13 cellular contexts compared by ENCODE assay signal in the genomic region with DNA sequence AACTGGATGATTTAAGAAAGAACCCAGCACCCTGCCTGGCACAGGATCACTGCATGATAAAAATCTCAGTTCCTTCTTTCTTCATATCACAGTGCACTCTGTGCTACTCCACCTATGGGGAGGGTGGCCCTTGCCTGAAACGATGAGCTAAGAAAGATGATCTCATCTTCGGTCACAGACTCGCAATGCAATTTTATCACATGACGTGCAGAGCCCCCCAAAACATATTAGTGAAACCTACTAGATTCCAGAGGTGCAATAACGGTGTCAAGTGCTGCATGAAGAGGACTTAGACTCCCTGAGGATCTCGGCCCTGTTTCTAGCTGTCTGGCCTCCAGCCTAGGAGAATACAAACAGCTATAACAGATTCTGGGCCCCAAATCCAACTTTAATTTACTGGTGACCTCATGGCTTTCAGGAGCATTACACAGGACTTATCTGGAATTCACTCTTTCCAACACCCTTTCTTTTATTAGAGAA.
DNase-seq lines count a peak whose midpoint lies in the region; ATAC-seq, FAIRE-seq and TF ChIP-seq lines count a peak whose summit lies in the region.
"Had no signal": no experiment of that assay in that cellular context is flagged by ENCODE, and none has a peak within 500 bp of the region (broad histone marks: within the 10 kb centered on the region; RNA-seq: fewer than 3 reads in every experiment).

No MANE protein-coding gene starts in this region.

- no peak for TF ChIP-seq CTCF in nephron (IDR thresholded peaks at IDR 0.05; ENCODE audit: unreplicated experiment in 3 of 3)

- peak; percentile 63 for ATAC-seq in GM21423 (IDR thresholded peaks at IDR 0.05; ENCODE audit: unreplicated experiment)
- peak; percentile 61 for ATAC-seq in HG03439 (IDR thresholded peaks at IDR 0.05; ENCODE audit: unreplicated experiment)
- no peak for ATAC-seq in HG02852 (IDR thresholded peaks at IDR 0.05; ENCODE audit: unreplicated experiment)
- ATAC-seq: right lobe of liver, WTC11 had no signal

- peaks cover 5% of the 10 kb centered on the region for H3K27me3 Mint-ChIP-seq in nephron (ENCODE audit: low read depth)

- no peaks in the 10 kb centered on the region for H3K36me3 Mint-ChIP-seq in nephron (ENCODE audit: low read depth)
- H3K36me3 Mint-ChIP-seq: WTC11 had no signal

- peaks cover 36% of the 10 kb centered on the region for H3K4me1 Mint-ChIP-seq in nephron

- peak; percentile 75 for FAIRE-seq in GM12891 (lab: Jason Lieb, UNC)

- no peak overlapping the region for H3K4me3 Mint-ChIP-seq in nephron
- H3K4me3 Mint-ChIP-seq: WTC11 had no signal

- TF ChIP-seq POLR2A in GM12891 (IDR thresholded peaks at IDR 0.05; ENCODE audit: low read depth, low read length) = no peak

- H3K9me3 Mint-ChIP-seq in nephron = no peaks in the 10 kb centered on the region
- H3K9me3 Mint-ChIP-seq: WTC11 had no signal

- DNase-seq in GM12891 (ENCODE audit: insufficient read length, low spot score) (no peak), GF-D8 (lab: John Stamatoyannopoulos, UW) (no peak), AG08396 (ENCODE audit: low spot score) (no peak)
- no peak for DNase-seq in stimulated activated CD4-positive, alpha-beta T cell treated with anti-CD3 and anti-CD28 coated beads, Interleukin-15, amount 100 ng/mL, for 24 hours
- DNase-seq: activated naive CD4-positive, alpha-beta T cell; midbrain; PC-9; right lobe of liver had no signal

- peak overlapping the region in 2 of 3 experiments; percentile 70 to 75 for H3K27ac Mint-ChIP-seq in nephron
- H3K27ac Mint-ChIP-seq: WTC11 had no signal

TF ChIP-seq in GM12891, 5 proteins besides CTCF, POLR2A, EP300 and RAD21:
- TF ChIP-seq SPI1 (IDR thresholded peaks at IDR 0.05; ENCODE audit: low read depth, low read length) (peak; percentile 89), POLR2AphosphoS5 (IDR thresholded peaks at IDR 0.05; ENCODE audit: low read depth, low read length) (no peak)
TF ChIP-seq in GM12891: peak in this region for 1.
